In genomic region chr2:84055816-84056215, GRCh38 we compare ENCODE assay signal across 18 cellular contexts.
DNase-seq lines count a peak whose midpoint lies in the region; ATAC-seq, FAIRE-seq and TF ChIP-seq lines count a peak whose summit lies in the region.
"Had no signal": no experiment of that assay in that cellular context is flagged by ENCODE, and none has a peak within 500 bp of the region (broad histone marks: within the 10 kb centered on the region; RNA-seq: fewer than 3 reads in every experiment).

No MANE protein-coding gene starts in this region.

- intact Hi-C loops in prostate gland (cut with DNase I) (no loop called here), left lung (cut with DNase I) (no loop called here)

- H3K4me1 ChIP-seq in prostate gland (replicated peaks): no peaks in the 10 kb centered on the region
- no peaks in the 10 kb centered on the region for H3K4me1 ChIP-seq in left lung
- H3K4me1 ChIP-seq: A549, BE2C had no signal

- WGBS in prostate gland: 20% methylated on average over 1 of the region's 1 CpG

- H3K4me3 ChIP-seq in bronchial epithelial cell (ENCODE audit: low read depth, low read length): no peak overlapping the region
- no peak overlapping the region for H3K4me3 ChIP-seq in prostate gland
- H3K4me3 ChIP-seq in left lung: no peak overlapping the region
- H3K4me3 ChIP-seq: A549, K562 had no signal

- H3K27me3 ChIP-seq in bronchial epithelial cell (ENCODE audit: control insufficient read depth, insufficient read depth, low read length): no peaks in the 10 kb centered on the region
- no peaks in the 10 kb centered on the region for H3K27me3 ChIP-seq in prostate gland (replicated peaks; ENCODE audit: insufficient read depth)
- H3K27me3 ChIP-seq in left lung: no peaks in the 10 kb centered on the region
- H3K27me3 ChIP-seq: BE2C had no signal

- no peaks in the 10 kb centered on the region for H3K9me3 ChIP-seq in prostate gland
- no peaks in the 10 kb centered on the region for H3K9me3 ChIP-seq in left lung
- H3K9me3 ChIP-seq: A549, BE2C had no signal

- no peak for ATAC-seq in left lung
- ATAC-seq: A549, K562 had no signal

- DNase-seq in DMS 273 treated with DMSO at 0.1 percent for 48 hours (lab: John Stamatoyannopoulos, UW) (peak; percentile 23), HPDE6-E6E7 (ENCODE audit: extremely low spot score) (peak; percentile 9), bronchial epithelial cell (ENCODE audit: low read depth) (peak; percentile 50), prostate gland (ENCODE audit: low spot score) (peak; percentile 7), OCI-M1 (lab: John Stamatoyannopoulos, UW) (no peak), left lung (no peak)
- DNase-seq in stimulated activated CD4-positive, alpha-beta T cell treated with anti-CD3 and anti-CD28 coated beads, Interleukin-4, amount 100 ng/mL, for 4 hours: no peak
- DNase-seq: BE2C; CD4-positive, alpha-beta memory T cell; DMS79 treated with DMSO at 0.1 percent for 48 hours; EL; HCEC 1CT had no signal

- no peak for FAIRE-seq in bronchial epithelial cell (lab: Jason Lieb, UNC)
- FAIRE-seq: A549, G401.6, GM12891, K562 had no signal

- TF ChIP-seq POLR2A in prostate gland (IDR thresholded peaks at IDR 0.05): no peak

- no peaks in the 10 kb centered on the region for H3K36me3 ChIP-seq in bronchial epithelial cell (ENCODE audit: control insufficient read depth, insufficient read depth, low read length)
- no peaks in the 10 kb centered on the region for H3K36me3 ChIP-seq in prostate gland
- H3K36me3 ChIP-seq in left lung: no peaks in the 10 kb centered on the region
- H3K36me3 ChIP-seq: BE2C had no signal

- no peak for TF ChIP-seq CTCF in bronchial epithelial cell (IDR thresholded peaks at IDR 0.05; ENCODE audit: insufficient read depth, low read length, severe bottlenecking)
- no peak for TF ChIP-seq CTCF in prostate gland (IDR thresholded peaks at IDR 0.05)
- TF ChIP-seq CTCF in left lung (IDR thresholded peaks at IDR 0.05): no peak

- H3K27ac ChIP-seq in prostate gland: no peak overlapping the region
- no peak overlapping the region for H3K27ac ChIP-seq in left lung
- H3K27ac ChIP-seq: A549, C4-2B, HL-60 had no signal

Comparison
In these comparisons a context has a peak if more than half of its experiments do, and no peak if none do; other contexts are left out.
1. DNase-seq: peak in DMS 273 treated with DMSO at 0.1 percent for 48 hours (single experiment), HPDE6-E6E7 (single experiment), bronchial epithelial cell (single experiment) and prostate gland (single experiment); none in OCI-M1 (single experiment), left lung (0 of 2) and stimulated activated CD4-positive, alpha-beta T cell treated with anti-CD3 and anti-CD28 coated beads, Interleukin-4, amount 100 ng/mL, for 4 hours (0 of 2).